ENCODE assay signal across 19 cellular contexts in the genomic region with DNA sequence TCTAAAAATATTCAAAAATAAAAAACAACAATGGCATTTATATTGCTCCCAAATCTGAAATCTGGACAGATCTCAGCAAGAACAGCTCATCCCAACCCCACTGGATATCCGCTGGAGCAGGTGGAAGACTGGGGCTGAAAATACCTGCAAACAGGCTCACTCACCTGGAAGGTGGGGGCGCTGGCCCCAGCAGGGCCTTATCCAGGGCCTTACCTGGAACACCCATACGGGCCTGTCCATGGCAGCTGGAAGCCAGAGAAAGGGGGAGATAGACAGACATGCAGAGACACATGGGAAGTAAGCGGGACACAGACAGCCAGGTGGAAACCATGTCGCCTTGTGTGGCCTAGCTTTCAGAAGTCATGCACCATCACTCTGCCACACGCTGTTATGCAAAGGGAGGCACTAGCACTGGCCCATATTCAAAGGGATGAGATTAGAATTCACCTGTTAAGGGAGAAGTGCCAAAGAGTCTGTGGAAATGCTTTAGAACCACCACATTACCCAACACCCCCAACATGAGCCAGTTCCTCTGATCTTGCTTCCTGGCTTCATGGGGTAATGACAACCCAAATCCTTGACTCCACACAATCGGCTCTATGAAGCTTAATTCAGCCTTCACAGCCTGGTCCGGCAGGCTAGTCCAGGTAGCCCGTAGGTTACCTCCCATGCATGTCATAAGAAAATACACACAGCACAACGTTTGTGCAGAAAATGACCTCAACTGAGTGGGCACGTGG.
DNase-seq lines count a peak whose midpoint lies in the region; ATAC-seq, FAIRE-seq and TF ChIP-seq lines count a peak whose summit lies in the region.
"Had no signal": no experiment of that assay in that cellular context is flagged by ENCODE, and none has a peak within 500 bp of the region (broad histone marks: within the 10 kb centered on the region; RNA-seq: fewer than 3 reads in every experiment).

No MANE protein-coding gene starts in this region.

- TF ChIP-seq CTCF in K562 (IDR thresholded peaks at IDR 0.05 in 2 of 3, conservative IDR thresholded peaks at IDR 0.05 in 1 of 3; ENCODE audit: insufficient read depth in 2 of 3, low read depth in 1 of 3, low read length in 3 of 3) (no peak), glutamatergic neuron (IDR thresholded peaks at IDR 0.05; ENCODE audit: partially characterized antibody, unreplicated experiment) (no peak), type B pancreatic cell (conservative IDR thresholded peaks at IDR 0.05) (no peak), stomach (IDR thresholded peaks at IDR 0.05) (no peak)

- H3K79me2 ChIP-seq in K562 (ENCODE audit: control insufficient read depth, insufficient read depth, low read length) = no peaks in the 10 kb centered on the region

- peak; percentile 28 for DNase-seq in H7
- DNase-seq in K562 (ENCODE audit: extremely low read depth in 1 of 4, low spot score in 3 of 4) = no peak
- DNase-seq in glutamatergic neuron = no peak
- DNase-seq in type B pancreatic cell (ENCODE audit: extremely low spot score, unreplicated experiment) = peak; percentile 44
- DNase-seq in NCI-H2196 (lab: John Stamatoyannopoulos, UW; ENCODE audit: unreplicated experiment) = no peak
- DNase-seq in stomach = no peak
- DNase-seq in ecto neural progenitor cell (ENCODE audit: low spot score) = no peak
- DNase-seq: BE2C, COR-L47, DMS153, DND-41, GF-D8 had no signal

- CTCF ChIA-PET in K562 (lab: Yijun Ruan, JAX; ENCODE audit: low intra/inter-chr PET ratio) = no interaction called here

- TF ChIP-seq RAD21 in K562 (CRISPR knock-in tag; conservative IDR thresholded peaks at IDR 0.05 in 1 of 2, IDR thresholded peaks at IDR 0.05 in 1 of 2) = no peak

- H3K36me3 Mint-ChIP-seq in glutamatergic neuron (ENCODE audit: unreplicated experiment) = no peaks in the 10 kb centered on the region
- H3K36me3 Mint-ChIP-seq in type B pancreatic cell = no peaks in the 10 kb centered on the region
- H3K36me3 Mint-ChIP-seq: CD8-positive, alpha-beta T cell had no signal

- H3K27me3 ChIP-seq in H7 (ENCODE audit: control insufficient read depth, insufficient read depth, low read length) = no peaks in the 10 kb centered on the region
- peaks cover 0 to 10% of the 10 kb centered on the region in 2 experiments; a peak in 2 of 5 replicates for H3K27me3 ChIP-seq in K562 (ENCODE audit: control insufficient read depth in 2 of 2, insufficient read depth in 2 of 2, low read length in 2 of 2)
- no peaks in the 10 kb centered on the region for H3K27me3 ChIP-seq in stomach
- H3K27me3 ChIP-seq: BE2C had no signal

- H3K4me3 Mint-ChIP-seq in glutamatergic neuron (ENCODE audit: unreplicated experiment) (no peak overlapping the region), type B pancreatic cell (no peak overlapping the region)
- H3K4me3 Mint-ChIP-seq: CD8-positive, alpha-beta T cell had no signal

- TF ChIP-seq EP300 in K562 (IDR thresholded peaks at IDR 0.05; ENCODE audit: low read length) (no peak), stomach (IDR thresholded peaks at IDR 0.05) (no peak)

- in situ Hi-C loops in K562 (cut with MboI) = no loop called here

- H3K4me1 Mint-ChIP-seq in glutamatergic neuron (ENCODE audit: low read depth, unreplicated experiment) (peaks cover 19% of the 10 kb centered on the region), type B pancreatic cell (ENCODE audit: unreplicated experiment) (no peaks in the 10 kb centered on the region)

- 35% methylated on average over 11 of the region's 11 CpGs for WGBS in K562 (ENCODE audit: insufficient coverage, low coverage, missing lambda C conversion rate)
- 67 to 80% (median 79%) methylated on average over 10 to 11 of the region's 11 CpGs for WGBS in stomach, 5 donors

- peak overlapping the region; percentile 28; the same call in 1 of the 2 replicates for H2AFZ ChIP-seq in K562 (ENCODE audit: low read depth, low read length)

- no peaks in the 10 kb centered on the region for H3K36me3 ChIP-seq in H7 (replicated peaks; ENCODE audit: control insufficient read depth, insufficient read depth, low read length)
- H3K36me3 ChIP-seq in K562 (ENCODE audit: control insufficient read depth, insufficient read depth, low read length) = no peaks in the 10 kb centered on the region
- no peaks in the 10 kb centered on the region for H3K36me3 ChIP-seq in stomach
- H3K36me3 ChIP-seq: BE2C had no signal

- H3K4me2 ChIP-seq in K562 (ENCODE audit: insufficient read depth, low read length) = no peak overlapping the region
- H3K4me2 ChIP-seq: A549 had no signal

- POLR2A ChIA-PET in K562 (lab: Yijun Ruan, JAX) = interaction anchor here (0.6 to 1.6 kb wide), 4 partner anchors 9 to 467 kb away, joined by 3 to 4 read pairs (median 3); no protein-coding TSS in a partner anchor

- H3K4me3 ChIP-seq in H7 (ENCODE audit: insufficient read depth, low read depth, low read length) (no peak overlapping the region), K562 (no peak overlapping the region), stomach (no peak overlapping the region)
- H3K4me3 ChIP-seq: A549 had no signal

- H3K9me3 ChIP-seq in K562 (replicated peaks; ENCODE audit: control insufficient read depth, insufficient read depth, low read depth, low read length) (no peaks in the 10 kb centered on the region), stomach (no peaks in the 10 kb centered on the region)
- H3K9me3 ChIP-seq: A549, BE2C had no signal

- H4K20me1 ChIP-seq in K562 (replicated peaks; ENCODE audit: control insufficient read depth, insufficient read depth, low read length) = no peaks in the 10 kb centered on the region

- H3K27me3 Mint-ChIP-seq in glutamatergic neuron (ENCODE audit: unreplicated experiment) (peaks cover 6% of the 10 kb centered on the region), type B pancreatic cell (peaks cover 1% of the 10 kb centered on the region)

- no peak for TF ChIP-seq POLR2A in K562 (conservative IDR thresholded peaks at IDR 0.05)
- TF ChIP-seq POLR2A in stomach (IDR thresholded peaks at IDR 0.05) = no peak

- BruUV-seq in K562 (replicated peaks; lab: Mats Ljungman, UMichigan) = no TSS peak

- H3K4me1 ChIP-seq in K562 (replicated peaks in 1 of 2; ENCODE audit: control insufficient read depth in 2 of 2, insufficient read depth in 2 of 2, low read length in 2 of 2) (peaks cover 0 to 8% of the 10 kb centered on the region in 2 experiments; a peak in 3 of 5 replicates), stomach (peaks cover 0 to 3% (median 0%) of the 10 kb centered on the region in 4 donors)
- H3K4me1 ChIP-seq: A549, BE2C had no signal

- no peak overlapping the region; a peak in 1 of 4 replicates for H3K9ac ChIP-seq in K562 (ENCODE audit: insufficient read depth in 1 of 2, low read depth in 2 of 2, low read length in 2 of 2)

- peak overlapping the region; percentile 22 for H3K27ac Mint-ChIP-seq in glutamatergic neuron (ENCODE audit: unreplicated experiment)
- peak overlapping the region; percentile 62 for H3K27ac Mint-ChIP-seq in type B pancreatic cell
- H3K27ac Mint-ChIP-seq: CD8-positive, alpha-beta T cell had no signal

- no peak; the same call in 2 of the 3 replicates for ATAC-seq in K562
- ATAC-seq: A549; CD8-positive, alpha-beta T cell had no signal

- H3K9me1 ChIP-seq in K562 (ENCODE audit: control insufficient read depth, insufficient read depth, low read length) = no peaks in the 10 kb centered on the region

- no peak for FAIRE-seq in K562 (lab: Jason Lieb, UNC)
- FAIRE-seq: A549, D721Med, GM19239, H54 had no signal

- peaks cover 13% of the 10 kb centered on the region for H3K9me3 Mint-ChIP-seq in glutamatergic neuron (ENCODE audit: unreplicated experiment)
- no peaks in the 10 kb centered on the region for H3K9me3 Mint-ChIP-seq in type B pancreatic cell
- H3K9me3 Mint-ChIP-seq: CD8-positive, alpha-beta T cell had no signal

- H3K27ac ChIP-seq in K562 (ENCODE audit: extremely low read depth, low read depth, low read length) (no peak overlapping the region), stomach (no peak overlapping the region)
- H3K27ac ChIP-seq: A549, C4-2B, HL-60 had no signal

- intact Hi-C loops in K562 (cut with micrococcal nuclease) = no loop called here
- intact Hi-C loops in stomach (cut with DNase I; ENCODE audit: low total_unique reads) = no loop called here

TF ChIP-seq in K562, 482 proteins besides CTCF, POLR2A, EP300 and RAD21:
- TF ChIP-seq ZNF263 (CRISPR knock-in tag; IDR thresholded peaks at IDR 0.05; ENCODE audit: borderline replicate concordance) (no peak), SRSF1 (IDR thresholded peaks at IDR 0.05; ENCODE audit: low read depth, low read length) (no peak)

Comparison
In these comparisons a context has a peak if more than half of its experiments do, and no peak if none do; other contexts are left out.
1. DNase-seq: peak in H7 (single experiment) and type B pancreatic cell (single experiment); none in K562 (0 of 4), glutamatergic neuron (single experiment), NCI-H2196 (single experiment), stomach (single experiment) and ecto neural progenitor cell (single experiment).